Comparison of ENCODE assay signal across 10 cellular contexts in genomic region chr6:34247481-34248197, GRCh38. TPM values are rescaled to one million over a fixed set of nuclear protein-coding genes. Genes with fewer than 3 reads are reported as not detected.
A peak's percentile ranks its signal among the peaks of the same experiment; 100 is the strongest.
DNase-seq lines count a peak whose midpoint lies in the region; ATAC-seq, FAIRE-seq and TF ChIP-seq lines count a peak whose summit lies in the region.
"Had no signal": no experiment of that assay in that cellular context is flagged by ENCODE, and none has a peak within 500 bp of the region (broad histone marks: within the 10 kb centered on the region; RNA-seq: fewer than 3 reads in every experiment).

No MANE protein-coding gene starts in this region.

- H3K4me1 ChIP-seq in keratinocyte (ENCODE audit: control insufficient read depth, extremely low read depth, insufficient read depth, low read length) (peaks cover 55% of the 10 kb centered on the region), thyroid gland (peaks cover 5 to 24% of the 10 kb centered on the region in 2 donors)

- peak overlapping the region; percentile 87 for H3K27ac Mint-ChIP-seq in activated T-helper 1 cell treated with anti-CD3 and anti-CD28 coated beads, Interleukin-12 subunit alpha, Interleukin-12 subunit beta, Interleukin-2, Interleukin-4 antibody, amounts not matched to agents 30 ng/mL and 10 ng/mL and 1 ng/mL, durations not matched to agents 14 hours and 24 hours and 36 hours

- ATAC-seq in activated T-cell treated with anti-CD3 and anti-CD28 coated beads, Interleukin-2, amount 50 U/mL, for 4 hours, result no peak
- ATAC-seq in GM18520 (IDR thresholded peaks at IDR 0.05; ENCODE audit: unreplicated experiment), result no peak

- no peaks in the 10 kb centered on the region for H3K27me3 Mint-ChIP-seq in activated T-cell treated with anti-CD3 and anti-CD28 coated beads, Interleukin-2, amount 50 U/mL, for 4 hours (ENCODE audit: low read depth)
- peaks cover 1% of the 10 kb centered on the region for H3K27me3 Mint-ChIP-seq in activated T-helper 1 cell treated with anti-CD3 and anti-CD28 coated beads, Interleukin-12 subunit alpha, Interleukin-12 subunit beta, Interleukin-2, Interleukin-4 antibody, amounts not matched to agents 30 ng/mL and 10 ng/mL and 1 ng/mL, durations not matched to agents 14 hours and 24 hours and 36 hours (ENCODE audit: insufficient read depth)

- WGBS in thyroid gland, 2 donors, result 79 to 93% methylated on average over 3 to 6 of the region's 6 CpGs

- peaks cover 3% of the 10 kb centered on the region for H3K79me2 ChIP-seq in keratinocyte (ENCODE audit: control insufficient read depth, insufficient read depth, low read length)

- H3K4me2 ChIP-seq in keratinocyte (ENCODE audit: control insufficient read depth, extremely low read depth, insufficient read depth, low read depth, low read length), result peak overlapping the region; percentile 98

- no peak for TF ChIP-seq POLR2A in thyroid gland (IDR thresholded peaks at IDR 0.05)

- H3K27me3 ChIP-seq in keratinocyte (ENCODE audit: control insufficient read depth, extremely low read depth, insufficient read depth, low read length) (no peaks in the 10 kb centered on the region), thyroid gland (no peaks in the 10 kb centered on the region)

- H3K27ac ChIP-seq in keratinocyte (ENCODE audit: control insufficient read depth, insufficient read depth, low read length) (peak overlapping the region; percentile 81), thyroid gland (peak overlapping the region in 2 of 3 donors; percentile 92 to 94)

- intact Hi-C loops in activated T-helper 1 cell treated with anti-CD3 and anti-CD28 coated beads, Interleukin-12 subunit alpha, Interleukin-12 subunit beta, Interleukin-2, Interleukin-4 antibody, amounts not matched to agents 30 ng/mL and 10 ng/mL and 1 ng/mL, durations not matched to agents 14 hours and 24 hours and 36 hours (cut with micrococcal nuclease), result loop anchor here (2.0 to 5.0 kb wide), 3 partner anchors 70 to 279 kb away; no protein-coding TSS in a partner anchor
- intact Hi-C loops in thyroid gland (cut with DNase I), result loop anchor here (2.0 to 5.0 kb wide), 3 partner anchors 50 to 170 kb away; partner anchors contain the start of gene NUDT3

- H3K9me3 ChIP-seq in keratinocyte (ENCODE audit: control insufficient read depth, low read depth, low read length) (no peaks in the 10 kb centered on the region), thyroid gland (no peaks in the 10 kb centered on the region)

- peaks cover 59% of the 10 kb centered on the region for H3K4me1 Mint-ChIP-seq in activated T-cell treated with anti-CD3 and anti-CD28 coated beads, Interleukin-2, amount 50 U/mL, for 4 hours (ENCODE audit: low read depth)
- peaks cover 53% of the 10 kb centered on the region for H3K4me1 Mint-ChIP-seq in activated T-helper 1 cell treated with anti-CD3 and anti-CD28 coated beads, Interleukin-12 subunit alpha, Interleukin-12 subunit beta, Interleukin-2, Interleukin-4 antibody, amounts not matched to agents 30 ng/mL and 10 ng/mL and 1 ng/mL, durations not matched to agents 14 hours and 24 hours and 36 hours (ENCODE audit: low read depth)

- peaks cover 7 to 9% of the 10 kb centered on the region in 2 experiments for H3K36me3 ChIP-seq in keratinocyte (ENCODE audit: control insufficient read depth in 2 of 2, extremely low read depth in 1 of 2, insufficient read depth in 2 of 2, low read length in 2 of 2)
- no peaks in the 10 kb centered on the region for H3K36me3 ChIP-seq in thyroid gland

- peak overlapping the region; percentile 85 for H3K9ac ChIP-seq in keratinocyte (ENCODE audit: control insufficient read depth, extremely low read depth, insufficient read depth, low read length)

- dilution Hi-C loops in keratinocyte (cut with MboI; ENCODE audit: extremely low pct_ligation_motif_present, low sequenced_read_pairs), result no loop called here

- DNase-seq in activated T-cell treated with anti-CD3 and anti-CD28 coated beads, Interleukin-2, amount 50 U/mL, for 4 hours, result no peak
- DNase-seq in activated T-cell treated with anti-CD3 and anti-CD28 coated beads, Interleukin-2, amount 50 U/mL, for 48 hours, result no peak
- no peak for DNase-seq in activated T-helper 1 cell treated with anti-CD3 and anti-CD28 coated beads, Interleukin-12 subunit alpha, Interleukin-12 subunit beta, Interleukin-2, Interleukin-4 antibody, amounts not matched to agents 30 ng/mL and 10 ng/mL and 1 ng/mL, durations not matched to agents 14 hours and 24 hours and 36 hours (ENCODE audit: low spot score)
- no peak for DNase-seq in keratinocyte (ENCODE audit: low read depth, low spot score)
- DNase-seq in thyroid gland, result no peak
- DNase-seq in stimulated activated CD4-positive, alpha-beta T cell treated with anti-CD3 and anti-CD28 coated beads, Interleukin-4, amount 100 ng/mL, for 24 hours, result no peak
- no peak for DNase-seq in mesenteric fat pad (ENCODE audit: low spot score)
- DNase-seq: GF-D8, NCI-H2107 had no signal

- H3K36me3 Mint-ChIP-seq in activated T-cell treated with anti-CD3 and anti-CD28 coated beads, Interleukin-2, amount 50 U/mL, for 4 hours (ENCODE audit: insufficient read depth), result peaks cover 11% of the 10 kb centered on the region
- H3K36me3 Mint-ChIP-seq in activated T-helper 1 cell treated with anti-CD3 and anti-CD28 coated beads, Interleukin-12 subunit alpha, Interleukin-12 subunit beta, Interleukin-2, Interleukin-4 antibody, amounts not matched to agents 30 ng/mL and 10 ng/mL and 1 ng/mL, durations not matched to agents 14 hours and 24 hours and 36 hours (ENCODE audit: low read depth), result peaks cover 24% of the 10 kb centered on the region

- peaks cover 14% of the 10 kb centered on the region for H4K20me1 ChIP-seq in keratinocyte (ENCODE audit: control insufficient read depth, extremely low read depth, insufficient read depth, low read length)

- TF ChIP-seq CTCF in keratinocyte (optimal IDR thresholded peaks at IDR 0.05 in 1 of 3, IDR thresholded peaks at IDR 0.05 in 1 of 3, conservative IDR thresholded peaks at IDR 0.05 in 1 of 3; ENCODE audit: extremely low read depth in 1 of 3, insufficient read depth in 2 of 3, low read length in 3 of 3) (no peak), thyroid gland (IDR thresholded peaks at IDR 0.05) (no peak)

- H3K4me3 Mint-ChIP-seq in activated T-cell treated with anti-CD3 and anti-CD28 coated beads, Interleukin-2, amount 50 U/mL, for 4 hours, result peak overlapping the region; percentile 87
- peak overlapping the region; percentile 87 for H3K4me3 Mint-ChIP-seq in activated T-helper 1 cell treated with anti-CD3 and anti-CD28 coated beads, Interleukin-12 subunit alpha, Interleukin-12 subunit beta, Interleukin-2, Interleukin-4 antibody, amounts not matched to agents 30 ng/mL and 10 ng/mL and 1 ng/mL, durations not matched to agents 14 hours and 24 hours and 36 hours

- H2AFZ ChIP-seq in keratinocyte (ENCODE audit: control insufficient read depth, low read length), result no peak overlapping the region

- no peaks in the 10 kb centered on the region for H3K9me3 Mint-ChIP-seq in activated T-cell treated with anti-CD3 and anti-CD28 coated beads, Interleukin-2, amount 50 U/mL, for 4 hours
- no peaks in the 10 kb centered on the region for H3K9me3 Mint-ChIP-seq in activated T-helper 1 cell treated with anti-CD3 and anti-CD28 coated beads, Interleukin-12 subunit alpha, Interleukin-12 subunit beta, Interleukin-2, Interleukin-4 antibody, amounts not matched to agents 30 ng/mL and 10 ng/mL and 1 ng/mL, durations not matched to agents 14 hours and 24 hours and 36 hours

- no peak for FAIRE-seq in keratinocyte (lab: Jason Lieb, UNC)

- H3K9me1 ChIP-seq in keratinocyte (ENCODE audit: control insufficient read depth, extremely low read depth, insufficient read depth, low read length), result peaks cover 3% of the 10 kb centered on the region

- peak overlapping the region; percentile 72 to 95 (median 84) for H3K4me3 ChIP-seq in keratinocyte (ENCODE audit: control insufficient read depth in 2 of 3, extremely low read depth in 1 of 3, insufficient read depth in 2 of 3, low read depth in 1 of 3, low read length in 3 of 3)
- H3K4me3 ChIP-seq in thyroid gland (replicated peaks in 1 of 3), result peak overlapping the region in 1 of 3 donors; percentile 83

RNA-seq across cellular contexts. Expression of gene SMIM29, which starts 1.2 kb away (rescaled TPM):
- 10 to 100 TPM; 12.3 to 14.9 (median 13.0) TPM for total RNA-seq in activated T-cell treated with anti-CD3 and anti-CD28 coated beads, Interleukin-2, amount 50 U/mL, for 4 hours
- 14.3 and 15.0 TPM in 2 replicates for total RNA-seq in activated T-helper 1 cell treated with anti-CD3 and anti-CD28 coated beads, Interleukin-12 subunit alpha, Interleukin-12 subunit beta, Interleukin-2, Interleukin-4 antibody, amounts not matched to agents 30 ng/mL and 10 ng/mL and 1 ng/mL, durations not matched to agents 14 hours and 24 hours and 36 hours
- polyA plus RNA-seq in keratinocyte, result 27.4 to 49.3 TPM (median 33.0 TPM) in 3 replicates
- polyA plus RNA-seq in keratinocyte (2011; ENCODE audit: low read depth), result 16.0 TPM
- polyA plus RNA-seq in keratinocyte (2011; cell fraction: cytosol; rRNA removed), result 35.4 and 62.8 TPM in 2 replicates
- 27.3 and 38.3 TPM in 2 replicates for polyA plus RNA-seq in keratinocyte (2011; cell fraction: nucleus; rRNA removed)
- 48.3 and 50.2 TPM in 2 replicates for polyA plus RNA-seq in keratinocyte (2012; ENCODE audit: low replicate concordance)
- polyA minus RNA-seq in keratinocyte, result 18.6 to 50.4 TPM (median 32.2 TPM) in 3 replicates
- 78.5 TPM for polyA minus RNA-seq in keratinocyte (2011; cell fraction: cytosol; rRNA and poly(A)+ RNA removed)
- 5.9 and 6.0 TPM in 2 replicates for polyA minus RNA-seq in keratinocyte (2011; cell fraction: nucleus; rRNA and poly(A)+ RNA removed)
- total RNA-seq in thyroid gland, result 10 to 100 TPM; 23.4 to 46.2 (median 31.1) TPM
- 16.3 TPM for total RNA-seq in mesenteric fat pad

RNA-seq across cellular contexts. Expression of gene HMGA1, which starts 11.0 kb away (rescaled TPM):
- 100 to 1,000 TPM; 646 to 976 (median 781) TPM for total RNA-seq in activated T-cell treated with anti-CD3 and anti-CD28 coated beads, Interleukin-2, amount 50 U/mL, for 4 hours
- 415 and 438 TPM in 2 replicates for total RNA-seq in activated T-helper 1 cell treated with anti-CD3 and anti-CD28 coated beads, Interleukin-12 subunit alpha, Interleukin-12 subunit beta, Interleukin-2, Interleukin-4 antibody, amounts not matched to agents 30 ng/mL and 10 ng/mL and 1 ng/mL, durations not matched to agents 14 hours and 24 hours and 36 hours
- polyA plus RNA-seq in keratinocyte, result 69.1 to 185 TPM (median 160 TPM) in 3 replicates
- polyA plus RNA-seq in keratinocyte (2011; ENCODE audit: low read depth), result 30.9 TPM
- polyA plus RNA-seq in keratinocyte (2011; cell fraction: cytosol; rRNA removed), result 90.8 and 179 TPM in 2 replicates
- 43.3 and 58.2 TPM in 2 replicates for polyA plus RNA-seq in keratinocyte (2011; cell fraction: nucleus; rRNA removed)
- 162 and 664 TPM in 2 replicates for polyA plus RNA-seq in keratinocyte (2012; ENCODE audit: low replicate concordance)
- polyA minus RNA-seq in keratinocyte, result 60.7 to 714 TPM (median 117 TPM) in 3 replicates
- polyA minus RNA-seq in keratinocyte (2011; cell fraction: cytosol; rRNA and poly(A)+ RNA removed), result 186 TPM
- 21.0 and 28.2 TPM in 2 replicates for polyA minus RNA-seq in keratinocyte (2011; cell fraction: nucleus; rRNA and poly(A)+ RNA removed)
- total RNA-seq in thyroid gland, result 10 to 100 TPM; 33.3 to 48.5 (median 41.9) TPM
- 32.3 TPM for total RNA-seq in mesenteric fat pad
